1 cellular context compared by ENCODE assay signal in genomic region chr12:69470189-69471094, GRCh38.
TF ChIP-seq lines count a peak whose summit lies in the region.

Gene FRS2 (plus strand): TSS chr12:69470388. CDS start chr12:69569031, 98,643 bp downstream.

TF ChIP-seq in HepG2, 621 proteins besides CTCF, POLR2A, EP300 and RAD21 (continued from another document and continues in another):
- TF ChIP-seq KIAA2018 (CRISPR knock-in tag; IDR thresholded peaks at IDR 0.05; ENCODE audit: borderline replicate concordance) (no peak), PRDM15 (CRISPR knock-in tag; IDR thresholded peaks at IDR 0.05) (0 out of 2 replicates have a peak, but pooled peaks have one; percentile 44), PBX3 (CRISPR knock-in tag; IDR thresholded peaks at IDR 0.05; ENCODE audit: borderline replicate concordance) (no peak), ZNF354B (CRISPR knock-in tag; IDR thresholded peaks at IDR 0.05) (no peak), THYN1 (CRISPR knock-in tag; IDR thresholded peaks at IDR 0.05; ENCODE audit: borderline replicate concordance, low read depth) (peak; percentile 81; the same call in 1 of the 2 replicates), ZNF619 (CRISPR knock-in tag; IDR thresholded peaks at IDR 0.05) (peak; percentile 73; the same call in 1 of the 2 replicates), ZNF616 (CRISPR knock-in tag; IDR thresholded peaks at IDR 0.05; ENCODE audit: low read depth) (no peak), ZNF512B (CRISPR knock-in tag; IDR thresholded peaks at IDR 0.05; ENCODE audit: borderline replicate concordance) (no peak), ZNF576 (CRISPR knock-in tag; IDR thresholded peaks at IDR 0.05) (no peak), HMGXB4 (CRISPR knock-in tag; IDR thresholded peaks at IDR 0.05; ENCODE audit: borderline replicate concordance in 1 of 2, low read depth in 1 of 2) (peak; percentile 52 to 94; a peak in 3 of 4 replicates), PAX8 (CRISPR knock-in tag; IDR thresholded peaks at IDR 0.05; ENCODE audit: borderline replicate concordance) (no peak), ZFP90 (CRISPR knock-in tag; IDR thresholded peaks at IDR 0.05; ENCODE audit: borderline replicate concordance) (no peak), PREB (CRISPR knock-in tag; IDR thresholded peaks at IDR 0.05) (no peak), NFATC3 (CRISPR knock-in tag; IDR thresholded peaks at IDR 0.05) (0 out of 2 replicates have a peak, but pooled peaks have one; percentile 26), MTA1 (CRISPR knock-in tag; IDR thresholded peaks at IDR 0.05; ENCODE audit: borderline replicate concordance) (no peak; the same call in 1 of the 2 replicates)
- TF ChIP-seq, protein P1, sequence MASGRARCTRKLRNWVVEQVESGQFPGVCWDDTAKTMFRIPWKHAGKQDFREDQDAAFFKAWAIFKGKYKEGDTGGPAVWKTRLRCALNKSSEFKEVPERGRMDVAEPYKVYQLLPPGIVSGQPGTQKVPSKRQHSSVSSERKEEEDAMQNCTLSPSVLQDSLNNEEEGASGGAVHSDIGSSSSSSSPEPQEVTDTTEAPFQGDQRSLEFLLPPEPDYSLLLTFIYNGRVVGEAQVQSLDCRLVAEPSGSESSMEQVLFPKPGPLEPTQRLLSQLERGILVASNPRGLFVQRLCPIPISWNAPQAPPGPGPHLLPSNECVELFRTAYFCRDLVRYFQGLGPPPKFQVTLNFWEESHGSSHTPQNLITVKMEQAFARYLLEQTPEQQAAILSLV (CRISPR knock-in tag; IDR thresholded peaks at IDR 0.05; ENCODE audit: borderline replicate concordance) = peak; percentile 82; the same call in 1 of the 2 replicates
- TF ChIP-seq, protein P2, sequence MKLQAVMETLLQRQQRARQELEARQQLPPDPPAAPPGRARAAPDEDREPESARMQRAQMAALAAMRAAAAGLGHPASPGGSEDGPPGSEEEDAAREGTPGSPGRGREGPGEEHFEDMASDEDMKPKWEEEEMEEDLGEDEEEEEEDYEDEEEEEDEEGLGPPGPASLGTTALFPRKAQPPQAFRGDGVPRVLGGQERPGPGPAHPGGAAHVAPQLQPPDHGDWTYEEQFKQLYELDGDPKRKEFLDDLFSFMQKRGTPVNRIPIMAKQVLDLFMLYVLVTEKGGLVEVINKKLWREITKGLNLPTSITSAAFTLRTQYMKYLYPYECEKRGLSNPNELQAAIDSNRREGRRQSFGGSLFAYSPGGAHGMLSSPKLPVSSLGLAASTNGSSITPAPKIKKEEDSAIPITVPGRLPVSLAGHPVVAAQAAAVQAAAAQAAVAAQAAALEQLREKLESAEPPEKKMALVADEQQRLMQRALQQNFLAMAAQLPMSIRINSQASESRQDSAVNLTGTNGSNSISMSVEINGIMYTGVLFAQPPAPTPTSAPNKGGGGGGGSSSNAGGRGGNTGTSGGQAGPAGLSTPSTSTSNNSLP (IDR thresholded peaks at IDR 0.05; ENCODE audit: low read depth, low read length) = no peak
- TF ChIP-seq, protein P3, sequence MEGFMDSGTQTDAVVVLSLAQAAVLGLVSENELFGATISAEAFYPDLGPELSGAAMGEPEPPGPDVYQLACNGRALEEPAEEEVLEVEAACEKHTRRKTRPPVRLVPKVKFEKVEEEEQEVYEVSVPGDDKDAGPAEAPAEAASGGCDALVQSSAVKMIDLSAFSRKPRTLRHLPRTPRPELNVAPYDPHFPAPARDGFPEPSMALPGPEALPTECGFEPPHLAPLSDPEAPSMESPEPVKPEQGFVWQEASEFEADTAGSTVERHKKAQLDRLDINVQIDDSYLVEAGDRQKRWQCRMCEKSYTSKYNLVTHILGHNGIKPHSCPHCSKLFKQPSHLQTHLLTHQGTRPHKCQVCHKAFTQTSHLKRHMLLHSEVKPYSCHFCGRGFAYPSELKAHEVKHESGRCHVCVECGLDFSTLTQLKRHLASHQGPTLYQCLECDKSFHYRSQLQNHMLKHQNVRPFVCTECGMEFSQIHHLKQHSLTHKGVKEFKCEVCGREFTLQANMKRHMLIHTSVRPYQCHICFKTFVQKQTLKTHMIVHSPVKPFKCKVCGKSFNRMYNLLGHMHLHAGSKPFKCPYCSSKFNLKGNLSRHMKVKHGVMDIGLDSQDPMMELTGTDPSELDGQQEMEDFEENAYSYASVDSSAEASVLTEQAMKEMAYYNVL (CRISPR knock-in tag; IDR thresholded peaks at IDR 0.05; ENCODE audit: borderline replicate concordance) = no peak; the same call in 1 of the 2 replicates
